In the genomic region with DNA sequence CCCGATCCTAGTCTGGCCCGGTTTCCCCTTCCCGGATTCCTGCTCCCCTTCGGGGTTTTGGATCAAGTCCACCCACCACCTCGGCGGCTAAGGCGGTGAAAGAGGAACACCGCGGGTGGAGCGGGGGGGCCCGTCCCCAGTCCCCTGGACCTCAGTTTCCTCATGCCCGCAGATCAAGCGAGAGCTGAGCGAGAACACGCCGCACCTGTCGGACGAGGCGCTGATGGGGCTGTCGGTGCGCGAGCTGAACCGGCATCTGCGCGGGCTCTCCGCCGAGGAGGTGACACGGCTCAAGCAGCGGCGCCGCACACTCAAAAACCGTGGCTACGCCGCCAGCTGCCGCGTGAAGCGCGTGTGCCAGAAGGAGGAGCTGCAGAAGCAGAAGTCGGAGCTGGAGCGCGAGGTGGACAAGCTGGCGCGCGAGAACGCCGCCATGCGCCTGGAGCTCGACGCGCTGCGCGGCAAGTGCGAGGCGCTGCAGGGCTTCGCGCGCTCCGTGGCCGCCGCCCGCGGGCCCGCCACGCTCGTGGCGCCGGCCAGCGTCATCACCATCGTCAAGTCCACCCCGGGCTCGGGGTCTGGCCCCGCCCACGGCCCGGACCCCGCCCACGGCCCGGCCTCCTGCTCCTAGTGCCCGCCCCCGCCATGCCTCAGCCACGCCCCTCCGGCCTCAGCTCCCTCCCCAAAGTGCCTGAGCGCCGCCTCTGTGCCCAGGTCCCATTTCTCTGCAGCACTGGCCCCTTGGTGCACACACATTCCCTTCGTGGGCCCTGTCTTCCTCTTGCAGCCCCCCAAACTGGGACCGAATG, we compare ENCODE assay signal across 8 cellular contexts. TPM values are rescaled to one million over a fixed set of nuclear protein-coding genes. Genes with fewer than 3 reads are reported as not detected.
DNase-seq lines count a peak whose midpoint lies in the region; ATAC-seq and TF ChIP-seq lines count a peak whose summit lies in the region.

No MANE protein-coding gene starts in this region.

- H3K4me3 ChIP-seq in GM12865 (ENCODE audit: low read depth, low read length) (peak overlapping the region; percentile 76), cardiac muscle cell (peak overlapping the region; percentile 34), retinal pigment epithelial cell (ENCODE audit: low read length) (peak overlapping the region; percentile 23)

- H3K27me3 ChIP-seq in cardiac muscle cell, result peaks cover 14% of the 10 kb centered on the region

- ATAC-seq in HG03354 (IDR thresholded peaks at IDR 0.05; ENCODE audit: poor library complexity, severe bottlenecking, unreplicated experiment) (no peak), GM21717 (IDR thresholded peaks at IDR 0.05; ENCODE audit: unreplicated experiment) (no peak)

- no peaks in the 10 kb centered on the region for H3K9me3 ChIP-seq in cardiac muscle cell (ENCODE audit: low read depth)

- no peak overlapping the region for H3K27ac ChIP-seq in cardiac muscle cell

- DNase-seq in GM12865 (ENCODE audit: low read depth), result peak; percentile 94
- peak; percentile 40 for DNase-seq in NOMO-1 treated with DMSO at 0.1 percent for 48 hours (lab: John Stamatoyannopoulos, UW; ENCODE audit: unreplicated experiment)
- DNase-seq in activated gamma-delta T cell treated with anti-CD3 and anti-CD28 coated beads, Interleukin-2, amount 50 U/mL, for 16 hours (ENCODE audit: low read depth), result peak; percentile 25
- DNase-seq in cardiac muscle cell (ENCODE audit: low read depth in 1 of 2, low spot score in 1 of 2), result peak; percentile 82 to 83
- DNase-seq in retinal pigment epithelial cell (ENCODE audit: low read depth), result no peak
- DNase-seq in COR-L47 (lab: John Stamatoyannopoulos, UW), result no peak

- TF ChIP-seq CTCF in GM12865 (IDR thresholded peaks at IDR 0.05; ENCODE audit: insufficient read depth, low read depth, low read length, missing control alignments) (peak; percentile 13), cardiac muscle cell (IDR thresholded peaks at IDR 0.05; ENCODE audit: low read depth, low read length) (peak; percentile 9), retinal pigment epithelial cell (conservative IDR thresholded peaks at IDR 0.05; ENCODE audit: low read depth, low read length) (peak; percentile 24)

- H3K4me1 ChIP-seq in cardiac muscle cell (ENCODE audit: low read depth), result peaks cover 10% of the 10 kb centered on the region

- H3K36me3 ChIP-seq in cardiac muscle cell, result no peaks in the 10 kb centered on the region

RNA-seq across cellular contexts. Expression of a gene that starts 12.7 kb away (rescaled TPM):
- total RNA-seq in cardiac muscle cell, result 3.6 and 4.1 TPM in 2 replicates
- polyA plus RNA-seq in cardiac muscle cell, result 2.9 and 4.3 TPM in 2 replicates

RNA-seq across cellular contexts. Expression of a gene that starts 32.8 kb away (rescaled TPM):
- total RNA-seq in cardiac muscle cell, result 26.1 and 41.5 TPM in 2 replicates
- polyA plus RNA-seq in cardiac muscle cell, result 30.9 and 38.7 TPM in 2 replicates

RNA-seq across cellular contexts. Expression of a gene that starts 58.4 kb away (rescaled TPM):
- 65.7 and 70.3 TPM in 2 replicates for total RNA-seq in cardiac muscle cell
- 59.6 and 68.8 TPM in 2 replicates for polyA plus RNA-seq in cardiac muscle cell

Comparison
In these comparisons a context has a peak if more than half of its experiments do, and no peak if none do; other contexts are left out.
1. DNase-seq: peak in GM12865 (single experiment), NOMO-1 treated with DMSO at 0.1 percent for 48 hours (single experiment), activated gamma-delta T cell treated with anti-CD3 and anti-CD28 coated beads, Interleukin-2, amount 50 U/mL, for 16 hours (single experiment) and cardiac muscle cell (2 of 2); none in retinal pigment epithelial cell (single experiment) and COR-L47 (single experiment).
2. H3K4me3 ChIP-seq: peak in every context shown above with its lines; median percentile 76 in GM12865; 34 in cardiac muscle cell; 23 in retinal pigment epithelial cell.
3. Peak in every context shown above with its lines, with median percentiles within 50 percentile points of each other: CTCF ChIP-seq.